Comparison of ENCODE assay signal across 26 cellular contexts in the genomic region with DNA sequence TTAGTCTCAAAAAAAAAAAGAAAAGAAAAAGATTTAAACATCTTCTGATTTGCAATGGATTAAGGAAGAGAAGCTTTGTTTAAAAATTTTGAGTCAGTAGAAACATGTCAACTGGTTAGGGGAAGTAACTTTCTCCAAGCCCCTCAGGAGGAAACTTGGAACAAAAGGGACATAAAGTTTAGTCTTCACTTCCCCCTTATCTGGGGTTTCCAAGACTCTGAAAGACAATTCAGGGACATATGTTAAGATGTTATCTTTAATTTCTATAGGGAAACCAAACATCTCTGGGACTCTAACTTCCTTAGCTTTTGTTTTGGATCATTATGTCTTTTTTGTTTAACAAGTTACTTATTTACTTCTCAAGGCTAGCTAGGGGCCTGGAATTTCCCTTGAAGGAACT.
"Had no signal": no experiment of that assay in that cellular context is flagged by ENCODE, and none has a peak within 500 bp of the region (broad histone marks: within the 10 kb centered on the region; RNA-seq: fewer than 3 reads in every experiment).

No MANE protein-coding gene starts in this region.

- H3K9me3 ChIP-seq: breast epithelium, left lung, right lobe of liver, tibial artery had no signal

- ATAC-seq: activated CD4-positive, alpha-beta T cell treated with anti-CD3 and anti-CD28 coated beads for 36 hours; activated T-cell treated with anti-CD3 and anti-CD28 coated beads, Interleukin-2, amount 50 U/mL, for 4 hours; foreskin keratinocyte; left lung; right lobe of liver; stimulated activated effector memory CD8-positive, alpha-beta T cell treated with anti-CD3 and anti-CD28 coated beads, Interleukin-12 subunit alpha, Interleukin-12 subunit beta, amount 100 ng/mL, for 72 hours; stimulated activated naive CD8-positive, alpha-beta T cell treated with anti-CD3 and anti-CD28 coated beads, Interleukin-15, amount 100 ng/mL, for 72 hours had no signal

- H2AFZ ChIP-seq: parathyroid adenoma had no signal

- H3K27ac ChIP-seq: breast epithelium, foreskin keratinocyte, parathyroid adenoma, right lobe of liver, tibial artery had no signal

- H3K4me1 ChIP-seq: foreskin keratinocyte, parathyroid adenoma had no signal

- DNase-seq: activated B cell treated with CpG ODN at 0.5 μM for 24 hours; activated CD4-positive, alpha-beta T cell treated with anti-CD3 and anti-CD28 coated beads for 36 hours; activated CD4-positive, alpha-beta T cell treated with anti-CD3 and anti-CD28 coated beads, Interleukin-2, amount 50 U/mL, for 48 hours; activated CD8-positive, alpha-beta memory T cell treated with anti-CD3 and anti-CD28 coated beads, Interleukin-2, amount 50 U/mL, for 48 hours; activated naive CD4-positive, alpha-beta T cell treated with Interleukin-2 at 50 U/mL for 16 hours; activated naive CD8-positive, alpha-beta T cell treated with anti-CD3 and anti-CD28 coated beads, Interleukin-2, amount 10 ng/mL, durations not matched to agents 7 days and 5 days; activated T-cell treated with anti-CD3 and anti-CD28 coated beads, Interleukin-2, amount 50 U/mL, for 4 hours; amniotic stem cell; foreskin keratinocyte; kidney; left lung; mammary epithelial cell; midbrain; nephron progenitor cell; right lobe of liver; stimulated activated CD4-positive, alpha-beta T cell treated with anti-CD3 and anti-CD28 coated beads, Interleukin-1b, Interleukin-23, amount 100 ng/mL, for 48 hours; stimulated activated naive CD8-positive, alpha-beta T cell treated with anti-CD3 and anti-CD28 coated beads, Interleukin-15, amount 100 ng/mL, for 72 hours; T1000; tibial artery had no signal

- H3K27me3 ChIP-seq: breast epithelium, foreskin keratinocyte, left lung, right lobe of liver, tibial artery had no signal

- FAIRE-seq: colon, endometrium, kidney, urothelium cell line had no signal

- H3K4me3 ChIP-seq: breast epithelium, left lung, right lobe of liver, skin epidermis, tibial artery had no signal

- H3K9ac ChIP-seq: parathyroid adenoma had no signal

- H3K36me3 ChIP-seq: breast epithelium, left lung, right lobe of liver, tibial artery had no signal
